Comparison of ENCODE assay signal across 8 cellular contexts in the genomic region with DNA sequence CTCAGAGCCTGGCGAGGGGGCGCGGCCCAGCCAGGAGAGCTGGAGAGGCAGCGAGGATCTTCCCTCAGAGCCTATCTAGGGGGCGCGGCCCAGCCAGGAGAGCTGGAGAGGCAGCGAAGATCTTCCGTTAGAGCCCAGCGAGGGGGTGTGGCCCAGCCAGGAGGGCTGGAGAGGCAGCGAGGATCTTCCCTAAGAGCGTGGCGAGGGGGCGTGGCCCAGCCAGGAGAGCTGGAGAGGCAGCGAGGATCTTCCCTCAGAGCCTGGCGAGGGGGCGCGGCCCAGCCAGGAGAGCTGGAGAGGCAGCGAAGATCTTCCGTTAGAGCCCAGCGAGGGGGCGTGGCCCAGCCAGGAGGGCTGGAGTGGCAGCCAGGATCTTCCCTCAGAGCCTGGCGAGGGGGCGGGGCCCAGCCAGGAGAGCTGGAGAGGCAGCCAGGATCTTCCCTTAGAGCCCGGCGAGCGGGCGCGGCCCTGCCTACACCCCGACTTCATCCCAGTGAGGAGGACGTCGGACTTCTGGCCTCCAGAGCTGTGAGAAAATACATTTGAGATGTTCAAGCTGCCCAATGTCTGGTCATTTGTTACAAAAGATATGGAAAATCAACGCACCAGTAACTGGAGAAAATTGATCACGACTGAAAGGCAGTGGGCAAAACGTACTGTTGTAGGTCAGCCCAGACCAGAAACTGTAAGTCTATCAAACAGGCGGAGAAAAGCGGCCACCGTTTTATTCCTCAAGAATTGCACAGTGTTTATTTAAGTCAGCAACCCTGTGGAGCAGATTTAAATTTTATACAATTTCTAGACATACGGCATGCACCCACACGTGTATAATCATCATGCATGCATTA.
A peak's percentile ranks its signal among the peaks of the same experiment; 100 is the strongest.
DNase-seq lines count a peak whose midpoint lies in the region; ATAC-seq lines count a peak whose summit lies in the region.

No MANE protein-coding gene starts in this region.

- peaks cover 4% of the 10 kb centered on the region for H3K4me1 Mint-ChIP-seq in T-helper 2 cell treated with Interferon-gamma antibody and Interleukin-4, amounts not matched to agents 5 μg/mL and 100 μg/mL, for 36 hours (ENCODE audit: low read depth)
- H3K4me1 Mint-ChIP-seq in central memory CD8-positive, alpha-beta T cell, result peaks cover 14% of the 10 kb centered on the region
- peaks cover 6 to 11% of the 10 kb centered on the region in 2 donors for H3K4me1 Mint-ChIP-seq in immature natural killer cell

- peaks cover 3 to 16% (median 5%) of the 10 kb centered on the region in 3 donors for H3K27me3 ChIP-seq in skeletal muscle tissue (ENCODE audit: control insufficient read depth in 3 of 3, insufficient read depth in 3 of 3, low read length in 3 of 3)

- peak overlapping the region; percentile 64 for H3K4me3 Mint-ChIP-seq in T-helper 2 cell treated with Interferon-gamma antibody and Interleukin-4, amounts not matched to agents 5 μg/mL and 100 μg/mL, for 36 hours
- peak overlapping the region; percentile 68 for H3K4me3 Mint-ChIP-seq in central memory CD8-positive, alpha-beta T cell
- peak overlapping the region in 3 of 5 donors; percentile 30 to 78 (median 78) for H3K4me3 Mint-ChIP-seq in immature natural killer cell

- H3K9me3 Mint-ChIP-seq in T-helper 2 cell treated with Interferon-gamma antibody and Interleukin-4, amounts not matched to agents 5 μg/mL and 100 μg/mL, for 36 hours, result no peaks in the 10 kb centered on the region
- H3K9me3 Mint-ChIP-seq in central memory CD8-positive, alpha-beta T cell, result peaks cover 4% of the 10 kb centered on the region
- peaks cover 0 to 3% (median 0%) of the 10 kb centered on the region in 6 donors for H3K9me3 Mint-ChIP-seq in immature natural killer cell

- no peak for ATAC-seq in central memory CD8-positive, alpha-beta T cell (replicated peaks; ENCODE audit: extremely low read depth, poor library complexity, severe bottlenecking)
- no peak for ATAC-seq in HG03045 (IDR thresholded peaks at IDR 0.05; ENCODE audit: unreplicated experiment)

- peaks cover 47% of the 10 kb centered on the region for H3K27me3 Mint-ChIP-seq in T-helper 2 cell treated with Interferon-gamma antibody and Interleukin-4, amounts not matched to agents 5 μg/mL and 100 μg/mL, for 36 hours (ENCODE audit: low read depth)
- peaks cover 60% of the 10 kb centered on the region for H3K27me3 Mint-ChIP-seq in central memory CD8-positive, alpha-beta T cell
- peaks cover 5 to 15% (median 14%) of the 10 kb centered on the region in 3 donors for H3K27me3 Mint-ChIP-seq in immature natural killer cell (ENCODE audit: low read depth in 3 of 3)

- H3K4me3 ChIP-seq in skeletal muscle tissue (ENCODE audit: low read length in 3 of 3), result peak overlapping the region; percentile 59 to 68 (median 64)

- H3K4me1 ChIP-seq in skeletal muscle tissue (ENCODE audit: control insufficient read depth in 3 of 3, insufficient read depth in 3 of 3, low read length in 3 of 3), result peaks cover 5 to 15% (median 10%) of the 10 kb centered on the region in 3 donors

- no peaks in the 10 kb centered on the region for H3K36me3 ChIP-seq in skeletal muscle tissue (ENCODE audit: control insufficient read depth in 3 of 3, insufficient read depth in 3 of 3, low read length in 3 of 3)

- peak; percentile 80 to 85 for DNase-seq in NCI-H2081 (lab: John Stamatoyannopoulos, UW)
- no peak for DNase-seq in NCI-H2081 treated with DMSO at 0.1 percent for 48 hours (lab: John Stamatoyannopoulos, UW)
- DNase-seq in MV-4-11 (lab: John Stamatoyannopoulos, UW), result peak; percentile 88
- no peak for DNase-seq in T-helper 2 cell treated with Interferon-gamma antibody and Interleukin-4, amounts not matched to agents 5 μg/mL and 100 μg/mL, for 36 hours (ENCODE audit: low spot score)
- DNase-seq in central memory CD8-positive, alpha-beta T cell (ENCODE audit: low spot score in 2 of 2), result no peak
- no peak for DNase-seq in immature natural killer cell

- H3K9ac ChIP-seq in skeletal muscle tissue (ENCODE audit: low read depth in 1 of 3, low read length in 3 of 3), result peak overlapping the region in 2 of 3 donors; percentile 16 to 32

- no peaks in the 10 kb centered on the region for H3K9me3 ChIP-seq in skeletal muscle tissue (ENCODE audit: control insufficient read depth in 3 of 3, low read length in 3 of 3)

- peak overlapping the region; percentile 40 for H3K27ac ChIP-seq in skeletal muscle tissue (ENCODE audit: low read depth, low read length)

- no peaks in the 10 kb centered on the region for H3K36me3 Mint-ChIP-seq in T-helper 2 cell treated with Interferon-gamma antibody and Interleukin-4, amounts not matched to agents 5 μg/mL and 100 μg/mL, for 36 hours (ENCODE audit: low read depth)
- H3K36me3 Mint-ChIP-seq in central memory CD8-positive, alpha-beta T cell (ENCODE audit: insufficient read depth), result no peaks in the 10 kb centered on the region
- no peaks in the 10 kb centered on the region for H3K36me3 Mint-ChIP-seq in immature natural killer cell

- H3K27ac Mint-ChIP-seq in T-helper 2 cell treated with Interferon-gamma antibody and Interleukin-4, amounts not matched to agents 5 μg/mL and 100 μg/mL, for 36 hours, result no peak overlapping the region
- no peak overlapping the region for H3K27ac Mint-ChIP-seq in central memory CD8-positive, alpha-beta T cell (ENCODE audit: low read depth)
- no peak overlapping the region for H3K27ac Mint-ChIP-seq in immature natural killer cell

Comparison
In these comparisons a context has a peak if more than half of its experiments do, and no peak if none do; other contexts are left out.
1. DNase-seq: peak in NCI-H2081 (2 of 2) and MV-4-11 (single experiment); none in NCI-H2081 treated with DMSO at 0.1 percent for 48 hours (single experiment), T-helper 2 cell treated with Interferon-gamma antibody and Interleukin-4, amounts not matched to agents 5 μg/mL and 100 μg/mL, for 36 hours (single experiment), central memory CD8-positive, alpha-beta T cell (0 of 2) and immature natural killer cell (0 of 3).
2. Peak in every context shown above with its lines, with median percentiles within 50 percentile points of each other: H3K4me3 Mint-ChIP-seq.